Comparison of ENCODE assay signal across 1 cellular context in the genomic region with DNA sequence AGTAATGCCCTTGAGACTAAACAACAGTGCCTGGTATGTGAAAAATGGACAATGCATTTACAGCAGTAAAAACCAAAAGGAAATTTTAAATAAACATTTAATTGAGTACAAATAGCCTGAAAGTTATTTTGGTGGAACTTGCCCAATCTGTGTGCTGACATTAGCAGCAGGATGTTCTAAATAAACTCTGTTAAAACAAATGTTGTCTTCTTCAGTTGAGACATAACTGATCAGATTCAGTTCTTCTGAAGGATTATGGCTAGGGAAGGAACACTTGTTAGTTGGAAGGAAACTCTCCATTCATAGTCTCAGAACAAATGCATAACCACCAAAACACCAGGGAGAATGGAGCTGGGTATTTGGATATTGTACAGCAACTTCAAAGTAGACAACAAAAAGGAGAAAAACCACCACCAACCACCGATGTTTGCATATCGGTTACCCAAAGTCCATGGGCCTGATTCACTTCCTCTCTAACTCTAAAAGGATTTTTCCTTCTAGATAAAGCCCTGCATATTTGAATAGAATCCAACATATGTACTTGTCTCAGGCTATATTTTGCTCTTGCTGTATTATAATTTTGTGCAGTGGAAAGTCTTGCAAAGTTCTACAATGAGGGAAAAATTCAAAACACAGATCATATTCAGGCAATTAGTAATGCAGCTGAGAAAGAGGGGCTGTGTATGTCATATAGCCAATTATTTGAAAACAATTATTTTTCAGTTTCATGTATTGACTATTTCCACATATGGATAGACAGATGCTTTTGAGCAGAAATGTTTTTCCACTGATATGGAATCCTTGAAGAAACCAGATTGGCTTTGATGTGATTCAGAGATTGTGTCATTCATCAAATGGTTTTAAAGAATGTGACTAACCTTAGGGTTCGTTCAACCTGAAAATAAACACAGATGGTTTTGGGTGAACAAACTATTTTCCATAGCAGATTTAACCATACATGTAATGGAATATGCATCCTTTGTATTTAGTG.
A peak's percentile ranks its signal among the peaks of the same experiment; 100 is the strongest.
TF ChIP-seq lines count a peak whose summit lies in the region.

No MANE protein-coding gene starts in this region.

TF ChIP-seq in HepG2, 621 proteins besides CTCF, POLR2A, EP300 and RAD21 (continued from another document and continues in another):
- TF ChIP-seq ZNF382 (CRISPR knock-in tag; IDR thresholded peaks at IDR 0.05; ENCODE audit: borderline replicate concordance) (no peak), NFE2 (CRISPR knock-in tag; IDR thresholded peaks at IDR 0.05) (no peak), RBFOX2 (IDR thresholded peaks at IDR 0.05; ENCODE audit: low read depth, low read length) (peak; percentile 56), YEATS2 (CRISPR knock-in tag; IDR thresholded peaks at IDR 0.05; ENCODE audit: borderline replicate concordance) (no peak), FOXJ3 (CRISPR knock-in tag; IDR thresholded peaks at IDR 0.05; ENCODE audit: borderline replicate concordance) (peak; percentile 56; the same call in 1 of the 2 replicates), ZSCAN21 (CRISPR knock-in tag; IDR thresholded peaks at IDR 0.05; ENCODE audit: borderline replicate concordance) (no peak), ZNF781 (CRISPR knock-in tag; IDR thresholded peaks at IDR 0.05; ENCODE audit: borderline replicate concordance, not compliant biosample characterization) (no peak), GFI1 (CRISPR knock-in tag; IDR thresholded peaks at IDR 0.05; ENCODE audit: borderline replicate concordance) (peak; percentile 57; the same call in 1 of the 2 replicates), RCOR2 (CRISPR knock-in tag; IDR thresholded peaks at IDR 0.05) (peak; percentile 71), ZSCAN9 (CRISPR knock-in tag; IDR thresholded peaks at IDR 0.05; ENCODE audit: borderline replicate concordance) (no peak), MBD4 (IDR thresholded peaks at IDR 0.05; ENCODE audit: borderline replicate concordance, low read length) (peak; percentile 79; the same call in 1 of the 2 replicates), HOXA7 (CRISPR knock-in tag; IDR thresholded peaks at IDR 0.05) (no peak), ZNF354B (CRISPR knock-in tag; IDR thresholded peaks at IDR 0.05) (no peak), ZNF331 (CRISPR knock-in tag; IDR thresholded peaks at IDR 0.05) (peak; percentile 68; the same call in 1 of the 2 replicates), SNRNP70 (IDR thresholded peaks at IDR 0.05; ENCODE audit: low read depth, low read length) (no peak), ZNF556 (CRISPR knock-in tag; IDR thresholded peaks at IDR 0.05; ENCODE audit: borderline replicate concordance) (peak; percentile 66; the same call in 1 of the 2 replicates), IRF2 (CRISPR knock-in tag; IDR thresholded peaks at IDR 0.05) (0 out of 2 replicates have a peak, but pooled peaks have one; percentile 50), SAP130 (CRISPR knock-in tag; IDR thresholded peaks at IDR 0.05; ENCODE audit: low read depth) (peak; percentile 55), HOXA3 (CRISPR knock-in tag; IDR thresholded peaks at IDR 0.05) (peak; percentile 29; the same call in 1 of the 2 replicates), KMT2A (CRISPR knock-in tag; IDR thresholded peaks at IDR 0.05) (no peak), GZF1 (CRISPR knock-in tag; IDR thresholded peaks at IDR 0.05) (no peak), SMC3 (IDR thresholded peaks at IDR 0.05; ENCODE audit: low read length) (no peak), CHD2 (IDR thresholded peaks at IDR 0.05; ENCODE audit: low read depth, low read length) (no peak), NCOA1 (CRISPR knock-in tag; IDR thresholded peaks at IDR 0.05) (no peak), WIZ (CRISPR knock-in tag; IDR thresholded peaks at IDR 0.05) (no peak), KLF13 (CRISPR knock-in tag; IDR thresholded peaks at IDR 0.05) (no peak), GATA4 (IDR thresholded peaks at IDR 0.05; ENCODE audit: borderline replicate concordance, low read depth) (peak; percentile 61; the same call in 1 of the 2 replicates), ZNF124 (CRISPR knock-in tag; IDR thresholded peaks at IDR 0.05) (peak; percentile 37; the same call in 1 of the 2 replicates), SMAD3 (CRISPR knock-in tag; IDR thresholded peaks at IDR 0.05) (no peak), ERF (CRISPR knock-in tag; IDR thresholded peaks at IDR 0.05) (peak; percentile 66; the same call in 1 of the 2 replicates), TBL1XR1 (IDR thresholded peaks at IDR 0.05; ENCODE audit: borderline replicate concordance, low read length, partially characterized antibody) (no peak), ZNF549 (CRISPR knock-in tag; IDR thresholded peaks at IDR 0.05) (no peak), ZNF766 (CRISPR knock-in tag; IDR thresholded peaks at IDR 0.05; ENCODE audit: borderline replicate concordance) (no peak)
- TF ChIP-seq, protein P1, sequence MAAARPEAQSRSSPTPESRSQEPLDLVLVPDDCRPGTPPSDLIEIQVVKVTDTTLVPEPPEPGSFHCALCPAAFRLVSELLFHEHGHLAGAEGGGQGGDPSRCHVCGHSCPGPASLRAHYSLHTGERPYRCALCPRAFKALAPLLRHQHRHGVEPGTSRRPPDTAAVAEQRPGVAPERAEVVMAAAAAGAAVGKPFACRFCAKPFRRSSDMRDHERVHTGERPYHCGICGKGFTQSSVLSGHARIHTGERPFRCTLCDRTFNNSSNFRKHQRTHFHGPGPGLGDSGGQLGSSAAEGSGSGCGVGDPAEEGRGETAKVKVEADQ (CRISPR knock-in tag; IDR thresholded peaks at IDR 0.05; ENCODE audit: borderline replicate concordance) = no peak
- TF ChIP-seq, protein P2, sequence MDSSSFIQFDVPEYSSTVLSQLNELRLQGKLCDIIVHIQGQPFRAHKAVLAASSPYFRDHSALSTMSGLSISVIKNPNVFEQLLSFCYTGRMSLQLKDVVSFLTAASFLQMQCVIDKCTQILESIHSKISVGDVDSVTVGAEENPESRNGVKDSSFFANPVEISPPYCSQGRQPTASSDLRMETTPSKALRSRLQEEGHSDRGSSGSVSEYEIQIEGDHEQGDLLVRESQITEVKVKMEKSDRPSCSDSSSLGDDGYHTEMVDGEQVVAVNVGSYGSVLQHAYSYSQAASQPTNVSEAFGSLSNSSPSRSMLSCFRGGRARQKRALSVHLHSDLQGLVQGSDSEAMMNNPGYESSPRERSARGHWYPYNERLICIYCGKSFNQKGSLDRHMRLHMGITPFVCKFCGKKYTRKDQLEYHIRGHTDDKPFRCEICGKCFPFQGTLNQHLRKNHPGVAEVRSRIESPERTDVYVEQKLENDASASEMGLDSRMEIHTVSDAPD (CRISPR knock-in tag; IDR thresholded peaks at IDR 0.05) = peak; percentile 80
- TF ChIP-seq, protein P3, sequence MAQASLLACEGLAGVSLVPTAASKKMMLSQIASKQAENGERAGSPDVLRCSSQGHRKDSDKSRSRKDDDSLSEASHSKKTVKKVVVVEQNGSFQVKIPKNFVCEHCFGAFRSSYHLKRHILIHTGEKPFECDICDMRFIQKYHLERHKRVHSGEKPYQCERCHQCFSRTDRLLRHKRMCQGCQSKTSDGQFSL (CRISPR knock-in tag; IDR thresholded peaks at IDR 0.05) = no peak
- TF ChIP-seq, protein P4, sequence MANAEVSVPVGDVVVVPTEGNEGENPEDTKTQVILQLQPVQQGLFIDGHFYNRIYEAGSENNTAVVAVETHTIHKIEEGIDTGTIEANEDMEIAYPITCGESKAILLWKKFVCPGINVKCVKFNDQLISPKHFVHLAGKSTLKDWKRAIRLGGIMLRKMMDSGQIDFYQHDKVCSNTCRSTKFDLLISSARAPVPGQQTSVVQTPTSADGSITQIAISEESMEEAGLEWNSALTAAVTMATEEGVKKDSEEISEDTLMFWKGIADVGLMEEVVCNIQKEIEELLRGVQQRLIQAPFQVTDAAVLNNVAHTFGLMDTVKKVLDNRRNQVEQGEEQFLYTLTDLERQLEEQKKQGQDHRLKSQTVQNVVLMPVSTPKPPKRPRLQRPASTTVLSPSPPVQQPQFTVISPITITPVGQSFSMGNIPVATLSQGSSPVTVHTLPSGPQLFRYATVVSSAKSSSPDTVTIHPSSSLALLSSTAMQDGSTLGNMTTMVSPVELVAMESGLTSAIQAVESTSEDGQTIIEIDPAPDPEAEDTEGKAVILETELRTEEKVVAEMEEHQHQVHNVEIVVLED (CRISPR knock-in tag; IDR thresholded peaks at IDR 0.05; ENCODE audit: borderline replicate concordance) = 0 out of 2 replicates have a peak, but pooled peaks have one; percentile 36
- TF ChIP-seq, protein P5, sequence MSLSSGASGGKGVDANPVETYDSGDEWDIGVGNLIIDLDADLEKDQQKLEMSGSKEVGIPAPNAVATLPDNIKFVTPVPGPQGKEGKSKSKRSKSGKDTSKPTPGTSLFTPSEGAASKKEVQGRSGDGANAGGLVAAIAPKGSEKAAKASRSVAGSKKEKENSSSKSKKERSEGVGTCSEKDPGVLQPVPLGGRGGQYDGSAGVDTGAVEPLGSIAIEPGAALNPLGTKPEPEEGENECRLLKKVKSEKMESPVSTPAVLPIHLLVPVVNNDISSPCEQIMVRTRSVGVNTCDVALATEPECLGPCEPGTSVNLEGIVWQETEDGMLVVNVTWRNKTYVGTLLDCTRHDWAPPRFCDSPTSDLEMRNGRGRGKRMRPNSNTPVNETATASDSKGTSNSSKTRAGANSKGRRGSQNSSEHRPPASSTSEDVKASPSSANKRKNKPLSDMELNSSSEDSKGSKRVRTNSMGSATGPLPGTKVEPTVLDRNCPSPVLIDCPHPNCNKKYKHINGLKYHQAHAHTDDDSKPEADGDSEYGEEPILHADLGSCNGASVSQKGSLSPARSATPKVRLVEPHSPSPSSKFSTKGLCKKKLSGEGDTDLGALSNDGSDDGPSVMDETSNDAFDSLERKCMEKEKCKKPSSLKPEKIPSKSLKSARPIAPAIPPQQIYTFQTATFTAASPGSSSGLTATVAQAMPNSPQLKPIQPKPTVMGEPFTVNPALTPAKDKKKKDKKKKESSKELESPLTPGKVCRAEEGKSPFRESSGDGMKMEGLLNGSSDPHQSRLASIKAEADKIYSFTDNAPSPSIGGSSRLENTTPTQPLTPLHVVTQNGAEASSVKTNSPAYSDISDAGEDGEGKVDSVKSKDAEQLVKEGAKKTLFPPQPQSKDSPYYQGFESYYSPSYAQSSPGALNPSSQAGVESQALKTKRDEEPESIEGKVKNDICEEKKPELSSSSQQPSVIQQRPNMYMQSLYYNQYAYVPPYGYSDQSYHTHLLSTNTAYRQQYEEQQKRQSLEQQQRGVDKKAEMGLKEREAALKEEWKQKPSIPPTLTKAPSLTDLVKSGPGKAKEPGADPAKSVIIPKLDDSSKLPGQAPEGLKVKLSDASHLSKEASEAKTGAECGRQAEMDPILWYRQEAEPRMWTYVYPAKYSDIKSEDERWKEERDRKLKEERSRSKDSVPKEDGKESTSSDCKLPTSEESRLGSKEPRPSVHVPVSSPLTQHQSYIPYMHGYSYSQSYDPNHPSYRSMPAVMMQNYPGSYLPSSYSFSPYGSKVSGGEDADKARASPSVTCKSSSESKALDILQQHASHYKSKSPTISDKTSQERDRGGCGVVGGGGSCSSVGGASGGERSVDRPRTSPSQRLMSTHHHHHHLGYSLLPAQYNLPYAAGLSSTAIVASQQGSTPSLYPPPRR (CRISPR knock-in tag; IDR thresholded peaks at IDR 0.05; ENCODE audit: borderline replicate concordance) = peak; percentile 66; the same call in 1 of the 2 replicates
- TF ChIP-seq, protein P6, sequence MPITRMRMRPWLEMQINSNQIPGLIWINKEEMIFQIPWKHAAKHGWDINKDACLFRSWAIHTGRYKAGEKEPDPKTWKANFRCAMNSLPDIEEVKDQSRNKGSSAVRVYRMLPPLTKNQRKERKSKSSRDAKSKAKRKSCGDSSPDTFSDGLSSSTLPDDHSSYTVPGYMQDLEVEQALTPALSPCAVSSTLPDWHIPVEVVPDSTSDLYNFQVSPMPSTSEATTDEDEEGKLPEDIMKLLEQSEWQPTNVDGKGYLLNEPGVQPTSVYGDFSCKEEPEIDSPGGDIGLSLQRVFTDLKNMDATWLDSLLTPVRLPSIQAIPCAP (CRISPR knock-in tag; IDR thresholded peaks at IDR 0.05; ENCODE audit: low read depth) = no peak
- TF ChIP-seq, protein P7, sequence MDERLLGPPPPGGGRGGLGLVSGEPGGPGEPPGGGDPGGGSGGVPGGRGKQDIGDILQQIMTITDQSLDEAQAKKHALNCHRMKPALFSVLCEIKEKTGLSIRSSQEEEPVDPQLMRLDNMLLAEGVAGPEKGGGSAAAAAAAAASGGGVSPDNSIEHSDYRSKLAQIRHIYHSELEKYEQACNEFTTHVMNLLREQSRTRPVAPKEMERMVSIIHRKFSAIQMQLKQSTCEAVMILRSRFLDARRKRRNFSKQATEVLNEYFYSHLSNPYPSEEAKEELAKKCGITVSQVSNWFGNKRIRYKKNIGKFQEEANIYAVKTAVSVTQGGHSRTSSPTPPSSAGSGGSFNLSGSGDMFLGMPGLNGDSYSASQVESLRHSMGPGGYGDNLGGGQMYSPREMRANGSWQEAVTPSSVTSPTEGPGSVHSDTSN (CRISPR knock-in tag; IDR thresholded peaks at IDR 0.05) = no peak
- TF ChIP-seq, protein P8, sequence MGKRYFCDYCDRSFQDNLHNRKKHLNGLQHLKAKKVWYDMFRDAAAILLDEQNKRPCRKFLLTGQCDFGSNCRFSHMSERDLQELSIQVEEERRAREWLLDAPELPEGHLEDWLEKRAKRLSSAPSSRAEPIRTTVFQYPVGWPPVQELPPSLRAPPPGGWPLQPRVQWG (CRISPR knock-in tag; IDR thresholded peaks at IDR 0.05; ENCODE audit: borderline replicate concordance, low read depth) = no peak
- TF ChIP-seq, protein P9, sequence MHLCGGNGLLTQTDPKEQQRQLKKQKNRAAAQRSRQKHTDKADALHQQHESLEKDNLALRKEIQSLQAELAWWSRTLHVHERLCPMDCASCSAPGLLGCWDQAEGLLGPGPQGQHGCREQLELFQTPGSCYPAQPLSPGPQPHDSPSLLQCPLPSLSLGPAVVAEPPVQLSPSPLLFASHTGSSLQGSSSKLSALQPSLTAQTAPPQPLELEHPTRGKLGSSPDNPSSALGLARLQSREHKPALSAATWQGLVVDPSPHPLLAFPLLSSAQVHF (CRISPR knock-in tag; IDR thresholded peaks at IDR 0.05) = no peak
- TF ChIP-seq, protein P10, sequence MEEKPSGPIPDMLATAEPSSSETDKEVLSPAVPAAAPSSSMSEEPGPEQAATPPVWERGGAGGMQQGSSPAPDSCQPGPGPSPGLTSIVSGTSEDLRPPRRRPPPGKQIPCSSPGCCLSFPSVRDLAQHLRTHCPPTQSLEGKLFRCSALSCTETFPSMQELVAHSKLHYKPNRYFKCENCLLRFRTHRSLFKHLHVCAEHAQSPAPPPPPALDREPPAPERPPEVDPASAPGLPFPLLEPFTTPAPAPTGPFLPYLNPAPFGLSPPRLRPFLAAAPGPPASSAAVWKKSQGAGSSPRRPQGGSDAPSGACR (CRISPR knock-in tag; IDR thresholded peaks at IDR 0.05) = peak; percentile 53; the same call in 1 of the 2 replicates
- TF ChIP-seq, protein P11, sequence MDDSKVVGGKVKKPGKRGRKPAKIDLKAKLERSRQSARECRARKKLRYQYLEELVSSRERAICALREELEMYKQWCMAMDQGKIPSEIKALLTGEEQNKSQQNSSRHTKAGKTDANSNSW (CRISPR knock-in tag; IDR thresholded peaks at IDR 0.05; ENCODE audit: borderline replicate concordance) = no peak
- TF ChIP-seq, protein P12, sequence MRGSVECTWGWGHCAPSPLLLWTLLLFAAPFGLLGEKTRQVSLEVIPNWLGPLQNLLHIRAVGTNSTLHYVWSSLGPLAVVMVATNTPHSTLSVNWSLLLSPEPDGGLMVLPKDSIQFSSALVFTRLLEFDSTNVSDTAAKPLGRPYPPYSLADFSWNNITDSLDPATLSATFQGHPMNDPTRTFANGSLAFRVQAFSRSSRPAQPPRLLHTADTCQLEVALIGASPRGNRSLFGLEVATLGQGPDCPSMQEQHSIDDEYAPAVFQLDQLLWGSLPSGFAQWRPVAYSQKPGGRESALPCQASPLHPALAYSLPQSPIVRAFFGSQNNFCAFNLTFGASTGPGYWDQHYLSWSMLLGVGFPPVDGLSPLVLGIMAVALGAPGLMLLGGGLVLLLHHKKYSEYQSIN (CRISPR knock-in tag; IDR thresholded peaks at IDR 0.05; ENCODE audit: borderline replicate concordance) = no peak
